ENCODE assay signal across 8 cellular contexts in genomic region chr18:3012920-3013810, GRCh38. TPM values are rescaled to one million over a fixed set of nuclear protein-coding genes. Genes with fewer than 3 reads are reported as not detected.
A peak's percentile ranks its signal among the peaks of the same experiment; 100 is the strongest.
DNase-seq lines count a peak whose midpoint lies in the region; ATAC-seq and TF ChIP-seq lines count a peak whose summit lies in the region.

A gene with protein sequence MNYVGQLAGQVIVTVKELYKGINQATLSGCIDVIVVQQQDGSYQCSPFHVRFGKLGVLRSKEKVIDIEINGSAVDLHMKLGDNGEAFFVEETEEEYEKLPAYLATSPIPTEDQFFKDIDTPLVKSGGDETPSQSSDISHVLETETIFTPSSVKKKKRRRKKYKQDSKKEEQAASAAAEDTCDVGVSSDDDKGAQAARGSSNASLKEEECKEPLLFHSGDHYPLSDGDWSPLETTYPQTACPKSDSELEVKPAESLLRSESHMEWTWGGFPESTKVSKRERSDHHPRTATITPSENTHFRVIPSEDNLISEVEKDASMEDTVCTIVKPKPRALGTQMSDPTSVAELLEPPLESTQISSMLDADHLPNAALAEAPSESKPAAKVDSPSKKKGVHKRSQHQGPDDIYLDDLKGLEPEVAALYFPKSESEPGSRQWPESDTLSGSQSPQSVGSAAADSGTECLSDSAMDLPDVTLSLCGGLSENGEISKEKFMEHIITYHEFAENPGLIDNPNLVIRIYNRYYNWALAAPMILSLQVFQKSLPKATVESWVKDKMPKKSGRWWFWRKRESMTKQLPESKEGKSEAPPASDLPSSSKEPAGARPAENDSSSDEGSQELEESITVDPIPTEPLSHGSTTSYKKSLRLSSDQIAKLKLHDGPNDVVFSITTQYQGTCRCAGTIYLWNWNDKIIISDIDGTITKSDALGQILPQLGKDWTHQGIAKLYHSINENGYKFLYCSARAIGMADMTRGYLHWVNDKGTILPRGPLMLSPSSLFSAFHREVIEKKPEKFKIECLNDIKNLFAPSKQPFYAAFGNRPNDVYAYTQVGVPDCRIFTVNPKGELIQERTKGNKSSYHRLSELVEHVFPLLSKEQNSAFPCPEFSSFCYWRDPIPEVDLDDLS (minus strand): TSS chr18:3013144. CDS start chr18:2960840, 52,304 bp downstream.

- H3K27me3 Mint-ChIP-seq in activated CD4-positive, alpha-beta T cell treated with anti-CD3 and anti-CD28 coated beads, Interleukin-2, amount 10 ng/mL, durations not matched to agents 24 days and 14 days: no peaks in the 10 kb centered on the region

- no peaks in the 10 kb centered on the region for H3K27me3 ChIP-seq in BLaER1 treated with 17β-estradiol and CSF1 and Interleukin-3, amounts not matched to agents 10 nM and 100 nM
- no peaks in the 10 kb centered on the region for H3K27me3 ChIP-seq in layer of hippocampus (ENCODE audit: control insufficient read depth, insufficient read depth, low read length)

- ATAC-seq in GM19351 (IDR thresholded peaks at IDR 0.05; ENCODE audit: unreplicated experiment) (peak; percentile 88), HG03520 (IDR thresholded peaks at IDR 0.05; ENCODE audit: unreplicated experiment) (peak; percentile 84)

- H3K36me3 ChIP-seq in BLaER1 treated with 17β-estradiol and CSF1 and Interleukin-3, amounts not matched to agents 10 nM and 100 nM: peaks cover 23 to 36% (median 35%) of the 10 kb centered on the region in 11 experiments

- intact Hi-C loops in activated CD4-positive, alpha-beta T cell treated with anti-CD3 and anti-CD28 coated beads, Interleukin-2, amount 10 ng/mL, durations not matched to agents 24 days and 14 days (cut with micrococcal nuclease): loop anchor here (1.0 to 5.0 kb wide), 8 partner anchors 18 to 356 kb away; partner anchors contain the start of gene SMCHD1

- peaks cover 56% of the 10 kb centered on the region for H3K4me1 Mint-ChIP-seq in activated CD4-positive, alpha-beta T cell treated with anti-CD3 and anti-CD28 coated beads, Interleukin-2, amount 10 ng/mL, durations not matched to agents 24 days and 14 days

- no peaks in the 10 kb centered on the region for H3K9me3 ChIP-seq in BLaER1 treated with 17β-estradiol and CSF1 and Interleukin-3, amounts not matched to agents 10 nM and 100 nM (replicated peaks in 1 of 11)

- H3K27ac Mint-ChIP-seq in activated CD4-positive, alpha-beta T cell treated with anti-CD3 and anti-CD28 coated beads, Interleukin-2, amount 10 ng/mL, durations not matched to agents 24 days and 14 days: peak within 1 kb of the TSS; percentile 96

- peak within 1 kb of the TSS; percentile 89 to 97 (median 93) for H3K27ac ChIP-seq in BLaER1 treated with 17β-estradiol and CSF1 and Interleukin-3, amounts not matched to agents 10 nM and 100 nM
- H3K27ac ChIP-seq in coronary artery (peak within 1 kb of the TSS; percentile 99), layer of hippocampus (ENCODE audit: low read depth, low read length) (peak within 1 kb of the TSS; percentile 94)

- H4K20me1 ChIP-seq in BLaER1 treated with 17β-estradiol and CSF1 and Interleukin-3, amounts not matched to agents 10 nM and 100 nM: peaks cover 6 to 39% (median 35%) of the 10 kb centered on the region in 11 experiments; a peak in 18 of 22 replicates

- H3K9me3 Mint-ChIP-seq in activated CD4-positive, alpha-beta T cell treated with anti-CD3 and anti-CD28 coated beads, Interleukin-2, amount 10 ng/mL, durations not matched to agents 24 days and 14 days: no peaks in the 10 kb centered on the region

- peaks cover 74 to 86% (median 83%) of the 10 kb centered on the region in 10 experiments for H3K4me1 ChIP-seq in BLaER1 treated with 17β-estradiol and CSF1 and Interleukin-3, amounts not matched to agents 10 nM and 100 nM

- no peak for TF ChIP-seq CTCF in coronary artery (IDR thresholded peaks at IDR 0.05)

- H3K4me3 Mint-ChIP-seq in activated CD4-positive, alpha-beta T cell treated with anti-CD3 and anti-CD28 coated beads, Interleukin-2, amount 10 ng/mL, durations not matched to agents 24 days and 14 days: peak within 1 kb of the TSS; percentile 93

- peak within 1 kb of the TSS; percentile 93 to 98 (median 95) for H3K4me2 ChIP-seq in BLaER1 treated with 17β-estradiol and CSF1 and Interleukin-3, amounts not matched to agents 10 nM and 100 nM

- DNase-seq in NCI-H526 treated with DMSO at 0.1 percent for 48 hours (lab: John Stamatoyannopoulos, UW): peak; percentile 74
- DNase-seq in activated CD4-positive, alpha-beta T cell treated with anti-CD3 and anti-CD28 coated beads, Interleukin-2, amount 10 ng/mL, durations not matched to agents 24 days and 14 days: peak; percentile 99
- DNase-seq in coronary artery (ENCODE audit: low spot score): peak; percentile 99
- DNase-seq in stimulated activated CD4-positive, alpha-beta T cell treated with anti-CD3 and anti-CD28 coated beads, Interleukin-1b, Interleukin-23, amount 100 ng/mL, for 24 hours (ENCODE audit: low read depth in 4 of 4, low spot score in 1 of 4): peak; percentile 78 to 94 (median 87)

- H3K36me3 Mint-ChIP-seq in activated CD4-positive, alpha-beta T cell treated with anti-CD3 and anti-CD28 coated beads, Interleukin-2, amount 10 ng/mL, durations not matched to agents 24 days and 14 days (ENCODE audit: low read depth): peaks cover 35% of the 10 kb centered on the region

- peak within 1 kb of the TSS; percentile 83 to 95 (median 89) for H3K4me3 ChIP-seq in BLaER1 treated with 17β-estradiol and CSF1 and Interleukin-3, amounts not matched to agents 10 nM and 100 nM
- peak within 1 kb of the TSS; percentile 99 for H3K4me3 ChIP-seq in coronary artery

- H3K9ac ChIP-seq in BLaER1 treated with 17β-estradiol and CSF1 and Interleukin-3, amounts not matched to agents 10 nM and 100 nM: peak within 1 kb of the TSS; percentile 94 to 98 (median 97)

RNA-seq across cellular contexts. Expression of the gene that starts here (rescaled TPM):
- 111 and 118 TPM in 2 replicates for total RNA-seq in activated CD4-positive, alpha-beta T cell treated with anti-CD3 and anti-CD28 coated beads, Interleukin-2, amount 10 ng/mL, durations not matched to agents 24 days and 14 days

Comparison
In these comparisons a context has a peak if more than half of its experiments do, and no peak if none do; other contexts are left out.
1. Peak in every context shown above with its lines: DNase-seq, ATAC-seq, H3K4me3 ChIP-seq and H3K27ac ChIP-seq.